9 cellular contexts compared by ENCODE assay signal in genomic region chr11:67732045-67732787, GRCh38. TPM values are rescaled to one million over a fixed set of nuclear protein-coding genes. Genes with fewer than 3 reads are reported as not detected.
DNase-seq lines count a peak whose midpoint lies in the region; ATAC-seq, FAIRE-seq and TF ChIP-seq lines count a peak whose summit lies in the region.
"Had no signal": no experiment of that assay in that cellular context is flagged by ENCODE, and none has a peak within 500 bp of the region (broad histone marks: within the 10 kb centered on the region; RNA-seq: fewer than 3 reads in every experiment).

No MANE protein-coding gene starts in this region.

- ATAC-seq in naive thymus-derived CD8-positive, alpha-beta T cell, result peak; percentile 97 to 98
- ATAC-seq in HG02840 (IDR thresholded peaks at IDR 0.05; ENCODE audit: low FRiP score, unreplicated experiment), result no peak

- CTCF ChIA-PET in RWPE1 (lab: Yijun Ruan, JAX), result no interaction called here

- POLR2A ChIA-PET in RWPE1 (lab: Yijun Ruan, JAX; ENCODE audit: low non-redundant PET), result no interaction called here
- POLR2A ChIA-PET in naive thymus-derived CD8-positive, alpha-beta T cell (lab: Charles Lee), result no interaction called here

- no peaks in the 10 kb centered on the region for H3K36me3 ChIP-seq in astrocyte (ENCODE audit: insufficient read depth, low read length)

- peaks cover 20% of the 10 kb centered on the region for H3K27me3 Mint-ChIP-seq in astrocyte (ENCODE audit: low read depth, unreplicated experiment)
- peaks cover 2 to 29% (median 12%) of the 10 kb centered on the region in 5 donors for H3K27me3 Mint-ChIP-seq in naive thymus-derived CD8-positive, alpha-beta T cell

- H3K4me2 ChIP-seq in astrocyte (ENCODE audit: low read length), result peak overlapping the region; percentile 33

- no peak overlapping the region for H3K4me3 ChIP-seq in astrocyte (ENCODE audit: insufficient read depth, low read depth, low read length)

- peaks cover 4% of the 10 kb centered on the region for H3K4me1 Mint-ChIP-seq in astrocyte (ENCODE audit: low read depth, unreplicated experiment)
- H3K4me1 Mint-ChIP-seq in naive thymus-derived CD8-positive, alpha-beta T cell, result peaks cover 6 to 9% (median 8%) of the 10 kb centered on the region in 4 donors

- H2AFZ ChIP-seq in astrocyte (ENCODE audit: low read depth, low read length), result peak overlapping the region; percentile 26

- no peaks in the 10 kb centered on the region for H3K4me1 ChIP-seq in astrocyte (ENCODE audit: insufficient read depth, low read length)

- H3K36me3 Mint-ChIP-seq in astrocyte (ENCODE audit: low read depth, unreplicated experiment), result no peaks in the 10 kb centered on the region
- H3K36me3 Mint-ChIP-seq in naive thymus-derived CD8-positive, alpha-beta T cell, result peaks cover 0 to 3% (median 0%) of the 10 kb centered on the region in 3 donors

- TF ChIP-seq CTCF in RWPE1 (conservative IDR thresholded peaks at IDR 0.05; ENCODE audit: low read depth) (no peak), astrocyte (IDR thresholded peaks at IDR 0.05; ENCODE audit: insufficient read depth, low read depth, low read length) (no peak)

- no peak overlapping the region for H3K4me3 Mint-ChIP-seq in astrocyte (ENCODE audit: unreplicated experiment)
- peak overlapping the region; percentile 66 to 89 (median 84) for H3K4me3 Mint-ChIP-seq in naive thymus-derived CD8-positive, alpha-beta T cell

- H3K27ac ChIP-seq in RWPE1 (no peak overlapping the region), astrocyte (ENCODE audit: low read depth, low read length) (no peak overlapping the region)

- no peak overlapping the region for H3K9ac ChIP-seq in astrocyte (ENCODE audit: low read length)

- no peaks in the 10 kb centered on the region for H4K20me1 ChIP-seq in astrocyte (ENCODE audit: insufficient read depth, low read length)

- no peaks in the 10 kb centered on the region for H3K9me3 Mint-ChIP-seq in astrocyte (ENCODE audit: unreplicated experiment)
- H3K9me3 Mint-ChIP-seq in naive thymus-derived CD8-positive, alpha-beta T cell, result peaks cover 0 to 9% (median 4%) of the 10 kb centered on the region in 9 donors

- no peak overlapping the region for H3K27ac Mint-ChIP-seq in astrocyte (ENCODE audit: unreplicated experiment)
- H3K27ac Mint-ChIP-seq in naive thymus-derived CD8-positive, alpha-beta T cell, result peak overlapping the region in 4 of 10 donors; percentile 44 to 91 (median 74)

- no peak for FAIRE-seq in astrocyte (lab: Jason Lieb, UNC)

- peak; percentile 50 for DNase-seq in NCI-H2196 (lab: John Stamatoyannopoulos, UW; ENCODE audit: unreplicated experiment)
- DNase-seq in NCI-H2196 treated with DMSO at 0.1 percent for 48 hours (lab: John Stamatoyannopoulos, UW; ENCODE audit: unreplicated experiment), result no peak
- DNase-seq in RWPE1 (ENCODE audit: low spot score), result peak; percentile 18
- no peak for DNase-seq in astrocyte (ENCODE audit: low read depth)
- DNase-seq in naive thymus-derived CD8-positive, alpha-beta T cell, result peak; percentile 27 to 85 (median 72)
- DNase-seq in NCI-H128 (lab: John Stamatoyannopoulos, UW; ENCODE audit: unreplicated experiment), result no peak
- DNase-seq in superior temporal gyrus (ENCODE audit: extremely low spot score), result no peak

- H3K79me2 ChIP-seq in astrocyte (ENCODE audit: insufficient read depth, low read length), result no peaks in the 10 kb centered on the region

- H3K9me3 ChIP-seq in astrocyte (ENCODE audit: insufficient read depth, low read depth, low read length), result no peaks in the 10 kb centered on the region

- H3K27me3 ChIP-seq in astrocyte (ENCODE audit: insufficient read depth, low read length), result no peaks in the 10 kb centered on the region

RNA-seq across cellular contexts. Expression of gene ALDH3B2, which starts 57.8 kb away (rescaled TPM):
- total RNA-seq in astrocyte, result not detected in 2 replicates
- not detected for total RNA-seq in naive thymus-derived CD8-positive, alpha-beta T cell
- polyA plus RNA-seq in naive thymus-derived CD8-positive, alpha-beta T cell, result not detected
- total RNA-seq: subcutaneous adipose tissue had no signal

Comparison
In these comparisons a context has a peak if more than half of its experiments do, and no peak if none do; other contexts are left out.
1. DNase-seq: peak in NCI-H2196 (single experiment), RWPE1 (single experiment) and naive thymus-derived CD8-positive, alpha-beta T cell (10 of 10); none in NCI-H2196 treated with DMSO at 0.1 percent for 48 hours (single experiment), astrocyte (single experiment), NCI-H128 (single experiment) and superior temporal gyrus (single experiment).